18 cellular contexts compared by ENCODE assay signal in genomic region chr4:76429636-76430035, GRCh38. TPM values are rescaled to one million over a fixed set of nuclear protein-coding genes. Genes with fewer than 3 reads are reported as not detected.
"Had no signal": no experiment of that assay in that cellular context is flagged by ENCODE, and none has a peak within 500 bp of the region (broad histone marks: within the 10 kb centered on the region; RNA-seq: fewer than 3 reads in every experiment).

No MANE protein-coding gene starts in this region.

- H3K27ac ChIP-seq: ovary, sigmoid colon had no signal

- H3K36me3 ChIP-seq: ovary, sigmoid colon had no signal

- H3K4me3 Mint-ChIP-seq: activated naive CD8-positive, alpha-beta T cell; activated T-cell treated with anti-CD3 and anti-CD28 coated beads, Interleukin-2, amount 50 U/mL, for 24 hours; brain; central memory CD8-positive, alpha-beta T cell had no signal

- H3K9me3 Mint-ChIP-seq: activated T-cell treated with anti-CD3 and anti-CD28 coated beads, Interleukin-2, amount 50 U/mL, for 24 hours; central memory CD8-positive, alpha-beta T cell had no signal

- H3K4me1 Mint-ChIP-seq: central memory CD8-positive, alpha-beta T cell had no signal

- H3K36me3 Mint-ChIP-seq: activated naive CD8-positive, alpha-beta T cell; brain had no signal

- H3K27me3 ChIP-seq: ovary, sigmoid colon had no signal

- H3K4me3 ChIP-seq: ovary, sigmoid colon had no signal

- ATAC-seq: activated CD4-positive, CD25-positive, alpha-beta regulatory T cell treated with anti-CD3 and anti-CD28 coated beads, Interleukin-2, amount 50 U/mL, for 24 hours had no signal

- H3K27me3 Mint-ChIP-seq: brain had no signal

- DNase-seq: activated CD4-positive, alpha-beta T cell treated with anti-CD3 and anti-CD28 coated beads, Interleukin-2, amount 50 U/mL, for 4 hours; activated gamma-delta T cell; activated T-cell treated with anti-CD3 and anti-CD28 coated beads, Interleukin-2, amount 50 U/mL, for 24 hours; amygdala; erythroblast; hippocampal formation; kidney glomerular epithelial cell; ovary; sigmoid colon; stimulated activated CD4-positive, alpha-beta T cell treated with anti-CD3 and anti-CD28 coated beads, Interleukin-2, amount 100 ng/mL, for 48 hours; stimulated activated naive CD4-positive, alpha-beta T cell treated with Interleukin-2 at 50 U/mL for 16 hours; trophoblast cell had no signal

- H3K9me3 ChIP-seq: ovary, sigmoid colon had no signal

RNA-seq across cellular contexts. Expression of gene CCDC158, which starts 8.7 kb away (rescaled TPM):
- total RNA-seq: glomerular endothelial cell had no signal
- polyA plus RNA-seq: neural cell had no signal
